Comparison of ENCODE assay signal across 11 cellular contexts in the genomic region with DNA sequence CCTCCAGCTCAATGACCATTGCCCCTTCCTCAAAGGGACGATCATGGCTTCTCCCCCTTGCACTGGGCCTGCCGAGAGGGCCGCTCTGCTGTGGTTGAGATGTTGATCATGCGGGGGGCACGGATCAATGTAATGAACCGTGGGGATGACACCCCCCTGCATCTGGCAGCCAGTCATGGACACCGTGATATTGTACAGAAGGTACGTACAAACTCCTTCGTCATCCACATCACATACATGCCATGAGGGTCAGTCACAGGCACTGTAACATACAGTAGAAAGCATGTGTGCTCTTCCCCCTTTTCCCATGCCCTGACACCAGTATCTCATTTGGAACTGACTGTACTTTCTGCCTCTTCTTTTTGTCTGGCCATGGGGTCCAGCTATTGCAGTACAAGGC. TPM values are rescaled to one million over a fixed set of nuclear protein-coding genes. Genes with fewer than 3 reads are reported as not detected.
DNase-seq lines count a peak whose midpoint lies in the region; ATAC-seq and TF ChIP-seq lines count a peak whose summit lies in the region.
"Had no signal": no experiment of that assay in that cellular context is flagged by ENCODE, and none has a peak within 500 bp of the region (broad histone marks: within the 10 kb centered on the region; RNA-seq: fewer than 3 reads in every experiment).

No MANE protein-coding gene starts in this region.

- peaks cover 78% of the 10 kb centered on the region for H3K79me2 ChIP-seq in ACC112 (ENCODE audit: control insufficient read depth, insufficient read depth, low read length, unreplicated experiment)

- POLR2A ChIA-PET in IMR-90 (lab: Charles Lee; ENCODE audit: unreplicated experiment): interaction anchor here (1.3 to 1.7 kb wide), 2 partner anchors 9 to 88 kb away, joined by 4 read pairs; no protein-coding TSS in a partner anchor

- H3K9me3 Mint-ChIP-seq in neural crest cell: no peaks in the 10 kb centered on the region
- H3K9me3 Mint-ChIP-seq: central memory CD8-positive, alpha-beta T cell had no signal

- H2BK5ac ChIP-seq in IMR-90 (ENCODE audit: low read depth, low read length, poor library complexity, severe bottlenecking): peak overlapping the region; percentile 89

- in situ Hi-C loops in IMR-90 (cut with MboI; ENCODE audit: low sequenced_read_pairs): no loop called here

- peaks cover 29% of the 10 kb centered on the region for H3K9me1 ChIP-seq in IMR-90 (ENCODE audit: insufficient read depth, low read length)

- intact Hi-C loops in IMR-90 (cut with micrococcal nuclease): no loop called here

- peak overlapping the region; percentile 55 for H2BK20ac ChIP-seq in IMR-90 (ENCODE audit: low read depth, low read length)

- H4K8ac ChIP-seq in IMR-90 (ENCODE audit: low read depth in 2 of 2, low read length in 2 of 2): peak overlapping the region; percentile 80 to 85

- H3K9ac ChIP-seq in IMR-90 (ENCODE audit: low read depth, low read length): peak overlapping the region; percentile 75

- TF ChIP-seq CTCF in IMR-90 (conservative IDR thresholded peaks at IDR 0.05; ENCODE audit: low read depth, low read length) (no peak), coronary artery (IDR thresholded peaks at IDR 0.05) (no peak), neural crest cell (conservative IDR thresholded peaks at IDR 0.05) (no peak)

- peaks cover 33% of the 10 kb centered on the region for H3K4me1 Mint-ChIP-seq in neural crest cell

- H3K27ac Mint-ChIP-seq in neural crest cell (ENCODE audit: unreplicated experiment): no peak overlapping the region

- TF ChIP-seq POLR2A in IMR-90 (IDR thresholded peaks at IDR 0.05; ENCODE audit: low read depth, low read length): no peak

- peak overlapping the region; percentile 73 for H4K5ac ChIP-seq in IMR-90 (ENCODE audit: low read depth, low read length)

- H3K18ac ChIP-seq in IMR-90 (ENCODE audit: low read depth, low read length): no peak overlapping the region; the same call in 1 of the 2 replicates

- peak overlapping the region; percentile 85 for H3K27ac ChIP-seq in ACC112 (ENCODE audit: low read depth, low read length)
- H3K27ac ChIP-seq in IMR-90 (ENCODE audit: insufficient read depth, low read length): peak overlapping the region; percentile 95
- H3K27ac ChIP-seq in coronary artery: peak overlapping the region; percentile 93 to 99

- peak overlapping the region; percentile 89 for H3K4ac ChIP-seq in IMR-90 (ENCODE audit: low read depth, low read length)

- no peak for TF ChIP-seq RAD21 in IMR-90 (IDR thresholded peaks at IDR 0.05; ENCODE audit: low read length)

- dilution Hi-C loops in IMR-90 (cut with HindIII; ENCODE audit: low sequenced_read_pairs, unreplicated experiment): no loop called here

- H3K27me3 ChIP-seq in ACC112 (ENCODE audit: insufficient read depth, low read length) (no peaks in the 10 kb centered on the region), IMR-90 (ENCODE audit: control insufficient read depth, insufficient read depth, low read length) (no peaks in the 10 kb centered on the region)

- H2BK15ac ChIP-seq in IMR-90 (ENCODE audit: low read depth, low read length): peak overlapping the region; percentile 93; the same call in 2 of the 3 replicates

- H3K14ac ChIP-seq in IMR-90 (replicated peaks; ENCODE audit: low read depth, low read length): peak overlapping the region; percentile 98

- H3K36me3 ChIP-seq in ACC112 (ENCODE audit: insufficient read depth, low read length): peaks cover 25% of the 10 kb centered on the region; the same call in 1 of the 2 replicates
- peaks cover 42% of the 10 kb centered on the region for H3K36me3 ChIP-seq in IMR-90 (ENCODE audit: control insufficient read depth, insufficient read depth, low read length)

- H4K91ac ChIP-seq in IMR-90 (ENCODE audit: insufficient read depth, low read depth, low read length): peak overlapping the region; percentile 57

- DNase-seq in IMR-90 (no peak), coronary artery (ENCODE audit: low spot score) (peak; percentile 65), neural crest cell (ENCODE audit: low read depth, low spot score) (no peak)
- DNase-seq: NCI-H1930, SHP77 had no signal

- H3K79me1 ChIP-seq in IMR-90 (ENCODE audit: low read depth in 1 of 2, low read length in 2 of 2): peaks cover 31 to 67% of the 10 kb centered on the region in 2 experiments

- H3K56ac ChIP-seq in IMR-90 (ENCODE audit: extremely low read depth, insufficient read depth, low read length): peak overlapping the region; percentile 93

- CTCF ChIA-PET in IMR-90 (lab: Yijun Ruan, JAX): interaction anchor here (0.6 kb wide), 1 partner anchor 75 kb away, joined by 3 read pairs; a partner anchor contains a TSS

- H2AFZ ChIP-seq in ACC112 (ENCODE audit: low read length, unreplicated experiment) (no peak overlapping the region), IMR-90 (replicated peaks; ENCODE audit: low read length, poor library complexity) (no peak overlapping the region)

- H3K4me3 ChIP-seq in ACC112 (ENCODE audit: low read depth, low read length) (no peak overlapping the region), IMR-90 (ENCODE audit: insufficient read depth, low read depth, low read length) (no peak overlapping the region), coronary artery (peak overlapping the region; percentile 97)

- 100% methylated on average over 3 of the region's 9 CpGs; no CpG with 5 or more reads in 1 of the 2 experiments for WGBS in IMR-90 (ENCODE audit: extremely low coverage in 2 of 2, insufficient read length in 1 of 2), 2 experiments

- H3K27me3 Mint-ChIP-seq in neural crest cell (ENCODE audit: low read depth): no peaks in the 10 kb centered on the region
- H3K27me3 Mint-ChIP-seq: central memory CD8-positive, alpha-beta T cell had no signal

- peaks cover 52% of the 10 kb centered on the region for H3K4me1 ChIP-seq in ACC112 (ENCODE audit: control insufficient read depth, insufficient read depth, low read length, unreplicated experiment)
- H3K4me1 ChIP-seq in IMR-90 (ENCODE audit: control insufficient read depth, insufficient read depth, low read length): peaks cover 31% of the 10 kb centered on the region

- H3K23ac ChIP-seq in IMR-90 (ENCODE audit: low read depth, low read length): peak overlapping the region; percentile 91

- H3K4me3 Mint-ChIP-seq in neural crest cell: peak overlapping the region; percentile 89

- peak overlapping the region; percentile 87 for H2AK9ac ChIP-seq in IMR-90 (replicated peaks; ENCODE audit: low read depth, low read length, poor library complexity)

- no TSS peak for BruUV-seq in IMR-90 (replicated peaks; lab: Mats Ljungman, UMichigan)

- H3K36me3 Mint-ChIP-seq in neural crest cell (ENCODE audit: low read depth): peaks cover 4% of the 10 kb centered on the region

- no peaks in the 10 kb centered on the region for H3K9me3 ChIP-seq in IMR-90 (ENCODE audit: control insufficient read depth, insufficient read depth, low read length)

- peak overlapping the region; percentile 92 for H2BK120ac ChIP-seq in IMR-90 (ENCODE audit: low read depth, low read length)

- H2AK5ac ChIP-seq in IMR-90 (ENCODE audit: low read depth, low read length): peak overlapping the region; percentile 98

- H3K4me2 ChIP-seq in IMR-90 (ENCODE audit: low read depth, low read length): peak overlapping the region; percentile 71; the same call in 1 of the 2 replicates

- ATAC-seq in IMR-90 (ENCODE audit: low read depth) (no peak), HG03280 (IDR thresholded peaks at IDR 0.05; ENCODE audit: unreplicated experiment) (no peak), HG03378 (IDR thresholded peaks at IDR 0.05; ENCODE audit: unreplicated experiment) (no peak), GM18909 (IDR thresholded peaks at IDR 0.05; ENCODE audit: poor library complexity, unreplicated experiment) (no peak)
- no peak for ATAC-seq in activated CD4-positive, CD25-positive, alpha-beta regulatory T cell treated with anti-CD3 and anti-CD28 coated beads, Interleukin-2, amount 50 U/mL, for 24 hours

- H4K20me1 ChIP-seq in IMR-90 (ENCODE audit: insufficient read depth, low read length): peaks cover 8% of the 10 kb centered on the region

TF ChIP-seq in IMR-90, 13 proteins besides CTCF, POLR2A, EP300 and RAD21 (continues in another document):
- TF ChIP-seq SMC3 (IDR thresholded peaks at IDR 0.05; ENCODE audit: low read depth, low read length) (no peak), NFE2L2 (IDR thresholded peaks at IDR 0.05; ENCODE audit: low read depth, low read length) (no peak), BHLHE40 (IDR thresholded peaks at IDR 0.05; ENCODE audit: low read depth, low read length) (no peak), RFX5 (IDR thresholded peaks at IDR 0.05; ENCODE audit: low read depth, low read length) (no peak)

RNA-seq across cellular contexts. Expression of a gene that starts 4.0 kb away (rescaled TPM):
- 18.6 and 24.4 TPM in 2 replicates for total RNA-seq in IMR-90 (2012; rRNA removed)
- polyA plus RNA-seq in IMR-90 (2012; rRNA removed): 132 and 180 TPM in 2 replicates
- 73.3 and 76.1 TPM in 2 replicates for polyA plus RNA-seq in IMR-90 (2012; cell fraction: cytosol; rRNA removed)
- polyA plus RNA-seq in IMR-90 (2012; cell fraction: nucleus; rRNA removed; ENCODE audit: low replicate concordance): 71.9 and 78.4 TPM in 2 replicates
- total RNA-seq in neural crest cell: 133 and 143 TPM in 2 replicates

RNA-seq across cellular contexts. Expression of a gene that starts 4.4 kb away (rescaled TPM):
- total RNA-seq in IMR-90 (2012; rRNA removed) (272 and 339 TPM in 2 replicates), neural crest cell (120 and 121 TPM in 2 replicates)
- polyA plus RNA-seq in IMR-90 (2012; rRNA removed): 367 and 389 TPM in 2 replicates
- polyA plus RNA-seq in IMR-90 (2012; cell fraction: cytosol; rRNA removed): 266 and 365 TPM in 2 replicates
- polyA plus RNA-seq in IMR-90 (2012; cell fraction: nucleus; rRNA removed; ENCODE audit: low replicate concordance): 346 and 590 TPM in 2 replicates

RNA-seq across cellular contexts. Expression of a gene that starts 4.6 kb away (rescaled TPM):
- total RNA-seq in IMR-90 (2012; rRNA removed) (11.1 and 11.5 TPM in 2 replicates), neural crest cell (22.5 and 23.7 TPM in 2 replicates)
- 9.0 and 10.8 TPM in 2 replicates for polyA plus RNA-seq in IMR-90 (2012; rRNA removed)
- 2.5 and 3.4 TPM in 2 replicates for polyA plus RNA-seq in IMR-90 (2012; cell fraction: cytosol; rRNA removed)
- 6.7 and 14.2 TPM in 2 replicates for polyA plus RNA-seq in IMR-90 (2012; cell fraction: nucleus; rRNA removed; ENCODE audit: low replicate concordance)

RNA-seq across cellular contexts. Expression of a gene that starts 11.2 kb away (rescaled TPM):
- total RNA-seq in IMR-90 (2012; rRNA removed) (16.7 and 33.5 TPM in 2 replicates), neural crest cell (41.0 and 44.7 TPM in 2 replicates)
- polyA plus RNA-seq in IMR-90 (2012; rRNA removed): 66.2 and 108 TPM in 2 replicates
- 41.8 and 75.0 TPM in 2 replicates for polyA plus RNA-seq in IMR-90 (2012; cell fraction: cytosol; rRNA removed)
- 76.6 and 101 TPM in 2 replicates for polyA plus RNA-seq in IMR-90 (2012; cell fraction: nucleus; rRNA removed; ENCODE audit: low replicate concordance)

RNA-seq across cellular contexts. Expression of a gene that starts 47.6 kb away (rescaled TPM):
- total RNA-seq in IMR-90 (2012; rRNA removed) (1.4 and 1.7 TPM in 2 replicates), neural crest cell (37.5 and 40.4 TPM in 2 replicates)
- polyA plus RNA-seq in IMR-90 (2012; rRNA removed): 3.3 and 3.8 TPM in 2 replicates
- polyA plus RNA-seq in IMR-90 (2012; cell fraction: cytosol; rRNA removed): 2.0 and 3.8 TPM in 2 replicates
- polyA plus RNA-seq in IMR-90 (2012; cell fraction: nucleus; rRNA removed; ENCODE audit: low replicate concordance): 6.7 and 13.0 TPM in 2 replicates
